ENCODE assay signal across 8 cellular contexts in genomic region chr7:34331102-34331501, GRCh38.
"Had no signal": no experiment of that assay in that cellular context is flagged by ENCODE, and none has a peak within 500 bp of the region (broad histone marks: within the 10 kb centered on the region; RNA-seq: fewer than 3 reads in every experiment).

No MANE protein-coding gene starts in this region.

- H3K27ac ChIP-seq: GM23248 had no signal

- H3K27ac Mint-ChIP-seq: H9, HFFc6 had no signal

- H3K36me3 ChIP-seq: HAP-1 had no signal

- H3K4me1 ChIP-seq: HAP-1 had no signal

- H3K9me3 ChIP-seq: HAP-1 had no signal

- H3K4me3 ChIP-seq: GM23248, HAP-1 had no signal

- DNase-seq: GM23248, GOT3, H7, H9, HCEC 1CT, HFFc6 had no signal

- H3K9ac ChIP-seq: GM23248 had no signal

- ATAC-seq: HCT116 had no signal

- H2AFZ ChIP-seq: GM23248 had no signal

- H3K4me3 Mint-ChIP-seq: H9, HFFc6 had no signal

- H3K9me3 Mint-ChIP-seq: H9, HFFc6 had no signal
